In genomic region chr17:75822119-75822799, GRCh38 we compare ENCODE assay signal across 10 cellular contexts. TPM values are rescaled to one million over a fixed set of nuclear protein-coding genes. Genes with fewer than 3 reads are reported as not detected.
DNase-seq lines count a peak whose midpoint lies in the region; FAIRE-seq and TF ChIP-seq lines count a peak whose summit lies in the region.
"Had no signal": no experiment of that assay in that cellular context is flagged by ENCODE, and none has a peak within 500 bp of the region (broad histone marks: within the 10 kb centered on the region; RNA-seq: fewer than 3 reads in every experiment).

No MANE protein-coding gene starts in this region.

- peaks cover 80% of the 10 kb centered on the region for H3K36me3 ChIP-seq in neutrophil

- no peak overlapping the region for H3K4me3 Mint-ChIP-seq in activated naive CD4-positive, alpha-beta T cell treated with anti-CD3 and anti-CD28 coated beads, Interleukin-2, amount 10 ng/mL, durations not matched to agents 7 days and 5 days

- TF ChIP-seq CTCF in neutrophil (IDR thresholded peaks at IDR 0.05), result no peak
- no peak for TF ChIP-seq CTCF in D721Med (IDR thresholded peaks at IDR 0.05; ENCODE audit: insufficient read depth, missing control alignments)

- no peaks in the 10 kb centered on the region for H3K4me1 ChIP-seq in neutrophil (ENCODE audit: control insufficient read depth in 1 of 2, insufficient read depth in 1 of 2, low read depth in 1 of 2, low read length in 1 of 2)

- CTCF ChIA-PET in activated naive CD4-positive, alpha-beta T cell treated with anti-CD3 and anti-CD28 coated beads, Interleukin-2, amount 10 ng/mL, durations not matched to agents 7 days and 5 days (lab: Charles Lee), result interaction anchor here (1.8 to 1.9 kb wide), 2 partner anchors 8 to 39 kb away, joined by 4 to 8 read pairs; no protein-coding TSS in a partner anchor

- in situ Hi-C loops in G401 (cut with HindIII; ENCODE audit: low sequenced_read_pairs), result no loop called here

- FAIRE-seq in D721Med (lab: Jason Lieb, UNC), result no peak

- peak overlapping the region; percentile 23 for H3K27ac ChIP-seq in neutrophil
- H3K27ac ChIP-seq: hepatocyte had no signal

- H3K9me3 Mint-ChIP-seq in activated naive CD4-positive, alpha-beta T cell treated with anti-CD3 and anti-CD28 coated beads, Interleukin-2, amount 10 ng/mL, durations not matched to agents 7 days and 5 days, result no peaks in the 10 kb centered on the region

- H3K4me1 Mint-ChIP-seq in activated naive CD4-positive, alpha-beta T cell treated with anti-CD3 and anti-CD28 coated beads, Interleukin-2, amount 10 ng/mL, durations not matched to agents 7 days and 5 days, result peaks cover 27% of the 10 kb centered on the region

- no peaks in the 10 kb centered on the region for H3K9me3 ChIP-seq in neutrophil

- H3K27ac Mint-ChIP-seq in activated naive CD4-positive, alpha-beta T cell treated with anti-CD3 and anti-CD28 coated beads, Interleukin-2, amount 10 ng/mL, durations not matched to agents 7 days and 5 days, result peak overlapping the region; percentile 12

- no peaks in the 10 kb centered on the region for H3K27me3 ChIP-seq in neutrophil
- H3K27me3 ChIP-seq: hepatocyte had no signal

- peak; percentile 48 for DNase-seq in G401 (ENCODE audit: low spot score)
- DNase-seq in NCI-H2171 treated with DMSO at 0.1 percent for 48 hours (lab: John Stamatoyannopoulos, UW), result peak; percentile 51
- DNase-seq in activated naive CD4-positive, alpha-beta T cell treated with anti-CD3 and anti-CD28 coated beads, Interleukin-2, amount 10 ng/mL, durations not matched to agents 7 days and 5 days, result peak; percentile 51
- no peak for DNase-seq in HPDE6-E6E7 (ENCODE audit: extremely low spot score)
- DNase-seq in T1000 (lab: John Stamatoyannopoulos, UW), result no peak
- DNase-seq in NCI-H524 (lab: John Stamatoyannopoulos, UW), result no peak
- DNase-seq in D721Med (ENCODE audit: insufficient read length, low spot score), result no peak
- DNase-seq: PC-3 had no signal

- H3K27me3 Mint-ChIP-seq in activated naive CD4-positive, alpha-beta T cell treated with anti-CD3 and anti-CD28 coated beads, Interleukin-2, amount 10 ng/mL, durations not matched to agents 7 days and 5 days, result no peaks in the 10 kb centered on the region

- H3K36me3 Mint-ChIP-seq in activated naive CD4-positive, alpha-beta T cell treated with anti-CD3 and anti-CD28 coated beads, Interleukin-2, amount 10 ng/mL, durations not matched to agents 7 days and 5 days, result peaks cover 26% of the 10 kb centered on the region

- no peak overlapping the region for H3K4me3 ChIP-seq in neutrophil (ENCODE audit: low read depth in 1 of 2, low read length in 1 of 2)
- H3K4me3 ChIP-seq: hepatocyte had no signal

RNA-seq across cellular contexts. Expression of gene UNC13D, which starts 21.9 kb away (rescaled TPM):
- 2.8 and 6.0 TPM in 2 replicates for total RNA-seq in G401 (2014; rRNA removed; shearing (Covaris generic))

RNA-seq across cellular contexts. Expression of gene WBP2, which starts 32.9 kb away (rescaled TPM):
- 18.6 and 18.7 TPM in 2 replicates for total RNA-seq in G401 (2014; rRNA removed; shearing (Covaris generic))

RNA-seq across cellular contexts. Expression of gene UNK, which starts 37.7 kb away (rescaled TPM):
- total RNA-seq in G401 (2014; rRNA removed; shearing (Covaris generic)), result 19.1 and 19.6 TPM in 2 replicates

RNA-seq across cellular contexts. Expression of gene TRIM47, which starts 56.1 kb away (rescaled TPM):
- 2.1 and 2.7 TPM in 2 replicates for total RNA-seq in G401 (2014; rRNA removed; shearing (Covaris generic))

RNA-seq across cellular contexts. Expression of gene GALK1, which starts 57.3 kb away (rescaled TPM):
- 68.3 and 87.8 TPM in 2 replicates for total RNA-seq in G401 (2014; rRNA removed; shearing (Covaris generic))

Comparison
In these comparisons a context has a peak if more than half of its experiments do, and no peak if none do; other contexts are left out.
1. DNase-seq: peak in G401 (single experiment), NCI-H2171 treated with DMSO at 0.1 percent for 48 hours (single experiment) and activated naive CD4-positive, alpha-beta T cell treated with anti-CD3 and anti-CD28 coated beads, Interleukin-2, amount 10 ng/mL, durations not matched to agents 7 days and 5 days (single experiment); none in HPDE6-E6E7 (single experiment), T1000 (single experiment), NCI-H524 (0 of 2) and D721Med (single experiment).